28 cellular contexts compared by ENCODE assay signal in the genomic region with DNA sequence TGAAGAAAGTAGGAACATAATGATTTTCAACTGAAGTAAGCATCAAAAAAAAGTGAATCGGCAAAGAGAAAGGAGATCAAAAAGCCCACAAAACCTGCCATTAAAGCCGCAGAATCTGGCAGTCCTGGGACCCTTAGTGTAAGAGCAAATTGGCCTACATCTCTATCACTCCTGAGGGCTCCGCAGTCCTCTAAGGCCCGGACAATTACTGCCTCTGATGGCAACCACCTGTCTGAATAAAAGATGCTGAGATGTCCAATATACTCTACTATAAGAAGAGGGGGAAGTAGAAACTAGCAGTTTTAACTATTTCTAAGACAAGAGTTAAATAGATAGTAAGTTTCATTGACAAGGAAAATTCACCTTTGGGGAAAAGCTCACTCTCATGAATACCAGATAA. TPM values are rescaled to one million over a fixed set of nuclear protein-coding genes. Genes with fewer than 3 reads are reported as not detected.
"Had no signal": no experiment of that assay in that cellular context is flagged by ENCODE, and none has a peak within 500 bp of the region (broad histone marks: within the 10 kb centered on the region; RNA-seq: fewer than 3 reads in every experiment).

No MANE protein-coding gene starts in this region.

- H3K4me1 ChIP-seq: heart left ventricle, lower lobe of right lung, prostate gland, sigmoid colon, spleen, transverse colon, upper lobe of left lung had no signal

- H3K4me3 ChIP-seq: heart left ventricle, lower lobe of right lung, ovary, prostate gland, sigmoid colon, spleen, transverse colon, upper lobe of left lung had no signal

- H3K4me3 Mint-ChIP-seq: immature natural killer cell; mesothelial cell of epicardium; natural killer cell; stimulated activated effector memory CD8-positive, alpha-beta T cell treated with anti-CD3 and anti-CD28 coated beads, Interleukin-12 subunit alpha, Interleukin-12 subunit beta, amount 100 ng/mL, for 72 hours; stimulated activated naive CD8-positive, alpha-beta T cell treated with anti-CD3 and anti-CD28 coated beads, Interleukin-15, Interleukin-2, amounts not matched to agents 100 ng/mL and 50 ng/mL, for 24 hours had no signal

- H3K27ac ChIP-seq: heart left ventricle, lower lobe of right lung, ovary, prostate gland, sigmoid colon, spleen, transverse colon, upper lobe of left lung had no signal

- ATAC-seq: heart left ventricle; left ventricle myocardium superior; lower lobe of right lung; natural killer cell; right cardiac atrium; stimulated activated effector memory CD8-positive, alpha-beta T cell treated with anti-CD3 and anti-CD28 coated beads, Interleukin-12 subunit alpha, Interleukin-12 subunit beta, amount 100 ng/mL, for 72 hours had no signal

- H3K27ac Mint-ChIP-seq: immature natural killer cell; mesothelial cell of epicardium; naive B cell; natural killer cell; stimulated activated effector memory CD8-positive, alpha-beta T cell treated with anti-CD3 and anti-CD28 coated beads, Interleukin-12 subunit alpha, Interleukin-12 subunit beta, amount 100 ng/mL, for 72 hours; stimulated activated naive CD8-positive, alpha-beta T cell treated with anti-CD3 and anti-CD28 coated beads, Interleukin-15, Interleukin-2, amounts not matched to agents 100 ng/mL and 50 ng/mL, for 24 hours had no signal

- DNase-seq: glutamatergic neuron; heart left ventricle; hypothalamus; immature natural killer cell; left ventricle myocardium superior; lower lobe of right lung; mammary epithelial cell; mesendoderm; naive B cell; natural killer cell; ovary; posterior cingulate gyrus; retina; right cardiac atrium; sigmoid colon; small intestine; spleen; stimulated activated CD4-positive, alpha-beta T cell treated with anti-CD3 and anti-CD28 coated beads, Interleukin-4, amount 100 ng/mL, for 24 hours; stimulated activated naive CD4-positive, alpha-beta T cell; substantia nigra; transverse colon; upper lobe of left lung had no signal

- H3K36me3 Mint-ChIP-seq: immature natural killer cell; mesothelial cell of epicardium; naive B cell; natural killer cell; stimulated activated effector memory CD8-positive, alpha-beta T cell treated with anti-CD3 and anti-CD28 coated beads, Interleukin-12 subunit alpha, Interleukin-12 subunit beta, amount 100 ng/mL, for 72 hours had no signal

- H3K4me1 Mint-ChIP-seq: immature natural killer cell; mesothelial cell of epicardium; naive B cell; natural killer cell; stimulated activated effector memory CD8-positive, alpha-beta T cell treated with anti-CD3 and anti-CD28 coated beads, Interleukin-12 subunit alpha, Interleukin-12 subunit beta, amount 100 ng/mL, for 72 hours had no signal

- H3K9me3 Mint-ChIP-seq: mesothelial cell of epicardium; naive B cell; stimulated activated naive CD8-positive, alpha-beta T cell treated with anti-CD3 and anti-CD28 coated beads, Interleukin-15, Interleukin-2, amounts not matched to agents 100 ng/mL and 50 ng/mL, for 24 hours had no signal

- FAIRE-seq: islet of Langerhans, small intestine had no signal

- H3K9me3 ChIP-seq: heart left ventricle, lower lobe of right lung, ovary, prostate gland, sigmoid colon, spleen, transverse colon, upper lobe of left lung had no signal

- H3K27me3 ChIP-seq: ovary, sigmoid colon, transverse colon, upper lobe of left lung had no signal

- H3K36me3 ChIP-seq: heart left ventricle, lower lobe of right lung, ovary, prostate gland, sigmoid colon, spleen, transverse colon, upper lobe of left lung had no signal

RNA-seq across cellular contexts. Expression of a gene that starts 20.3 kb away (rescaled TPM):
- total RNA-seq: omental fat pad, spleen had no signal
- polyA plus RNA-seq: spleen had no signal
